Comparison of ENCODE assay signal across 1 cellular context in genomic region chr19:2358548-2359173, GRCh38.
A peak's percentile ranks its signal among the peaks of the same experiment; 100 is the strongest.
TF ChIP-seq lines count a peak whose summit lies in the region.

No MANE protein-coding gene starts in this region.

TF ChIP-seq in K562, 482 proteins besides CTCF, POLR2A, EP300 and RAD21:
- TF ChIP-seq BCOR (IDR thresholded peaks at IDR 0.05) (peak; percentile 46; the same call in 1 of the 2 replicates), STAG1 (CRISPR knock-in tag; IDR thresholded peaks at IDR 0.05; ENCODE audit: borderline replicate concordance) (no peak), ZBTB5 (IDR thresholded peaks at IDR 0.05) (no peak), BRF1 (IDR thresholded peaks at IDR 0.05; ENCODE audit: borderline replicate concordance, extremely low read depth, insufficient read length) (no peak), POLR2G (IDR thresholded peaks at IDR 0.05; ENCODE audit: low read depth, low read length) (no peak), HDAC3 (IDR thresholded peaks at IDR 0.05; ENCODE audit: borderline replicate concordance, partially characterized antibody) (no peak), ZNF77 (CRISPR knock-in tag; IDR thresholded peaks at IDR 0.05) (no peak), CBX2 (IDR thresholded peaks at IDR 0.05; ENCODE audit: insufficient read depth, low read length, poor library complexity, severe bottlenecking) (no peak), U2AF2 (optimal IDR thresholded peaks at IDR 0.05; ENCODE audit: low read depth, low read length) (no peak), E2F6 (IDR thresholded peaks at IDR 0.05; ENCODE audit: borderline replicate concordance in 1 of 2, extremely low read depth in 1 of 2, insufficient read depth in 1 of 2, insufficient read length in 1 of 2, low read depth in 1 of 2, low read length in 1 of 2, poor library complexity in 1 of 2, severe bottlenecking in 1 of 2) (peak in 1 of 2 experiments; percentile 8), ZFP36 (IDR thresholded peaks at IDR 0.05; ENCODE audit: low read depth, low read length, partially characterized antibody) (peak; percentile 49), NFYB (IDR thresholded peaks at IDR 0.05; ENCODE audit: extremely low read depth, insufficient read length) (no peak), ZNF75A (CRISPR knock-in tag; IDR thresholded peaks at IDR 0.05) (no peak), OTX1 (CRISPR knock-in tag; IDR thresholded peaks at IDR 0.05) (no peak), PREB (CRISPR knock-in tag; IDR thresholded peaks at IDR 0.05) (no peak), ZNF347 (CRISPR knock-in tag; IDR thresholded peaks at IDR 0.05; ENCODE audit: low read depth) (no peak), TEAD1 (CRISPR knock-in tag; IDR thresholded peaks at IDR 0.05) (no peak), HDGF (IDR thresholded peaks at IDR 0.05) (no peak), NONO (IDR thresholded peaks at IDR 0.05; ENCODE audit: low read depth in 2 of 2, low read length in 1 of 2) (no peak), L3MBTL2 (IDR thresholded peaks at IDR 0.05) (peak; percentile 52; the same call in 1 of the 2 replicates), RBM25 (IDR thresholded peaks at IDR 0.05; ENCODE audit: low read depth, low read length, severe bottlenecking) (peak; percentile 78), PRPF4 (IDR thresholded peaks at IDR 0.05; ENCODE audit: insufficient read depth, low read depth, low read length, poor library complexity, severe bottlenecking) (no peak), ZNF408 (CRISPR knock-in tag; IDR thresholded peaks at IDR 0.05; ENCODE audit: low read depth) (no peak), HCFC1 (IDR thresholded peaks at IDR 0.05; ENCODE audit: low read depth, low read length) (no peak), CCNT2 (IDR thresholded peaks at IDR 0.05; ENCODE audit: borderline replicate concordance, extremely low read depth, insufficient read length, low read depth, low read length) (no peak), NR0B1 (IDR thresholded peaks at IDR 0.05; ENCODE audit: partially characterized antibody) (no peak), NR1H2 (CRISPR knock-in tag; IDR thresholded peaks at IDR 0.05) (no peak), CBX1 (IDR thresholded peaks at IDR 0.05; ENCODE audit: low read depth) (no peak), ZNF592 (IDR thresholded peaks at IDR 0.05) (no peak), CCAR2 (IDR thresholded peaks at IDR 0.05; ENCODE audit: low read depth, low read length) (no peak), RFX5 (IDR thresholded peaks at IDR 0.05; ENCODE audit: low read depth, low read length) (no peak), KLF6 (CRISPR knock-in tag; IDR thresholded peaks at IDR 0.05; ENCODE audit: borderline replicate concordance) (no peak), DNMT1 (IDR thresholded peaks at IDR 0.05) (no peak)
- TF ChIP-seq, protein P1, sequence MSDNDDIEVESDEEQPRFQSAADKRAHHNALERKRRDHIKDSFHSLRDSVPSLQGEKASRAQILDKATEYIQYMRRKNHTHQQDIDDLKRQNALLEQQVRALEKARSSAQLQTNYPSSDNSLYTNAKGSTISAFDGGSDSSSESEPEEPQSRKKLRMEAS (CRISPR knock-in tag; IDR thresholded peaks at IDR 0.05): peak; percentile 31; the same call in 1 of the 2 replicates
- TF ChIP-seq, protein P2, sequence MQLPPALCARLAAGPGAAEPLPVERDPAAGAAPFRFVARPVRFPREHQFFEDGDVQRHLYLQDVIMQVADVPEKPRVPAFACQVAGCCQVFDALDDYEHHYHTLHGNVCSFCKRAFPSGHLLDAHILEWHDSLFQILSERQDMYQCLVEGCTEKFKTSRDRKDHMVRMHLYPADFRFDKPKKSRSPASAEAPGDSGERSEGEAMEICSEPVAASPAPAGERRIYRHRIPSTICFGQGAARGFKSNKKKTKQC (CRISPR knock-in tag; IDR thresholded peaks at IDR 0.05): no peak
- TF ChIP-seq, protein P3, sequence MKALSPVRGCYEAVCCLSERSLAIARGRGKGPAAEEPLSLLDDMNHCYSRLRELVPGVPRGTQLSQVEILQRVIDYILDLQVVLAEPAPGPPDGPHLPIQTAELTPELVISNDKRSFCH (CRISPR knock-in tag; IDR thresholded peaks at IDR 0.05): no peak
- TF ChIP-seq, protein P3 (tag; IDR thresholded peaks at IDR 0.05): no peak
